In genomic region chr17:30824356-30825145, GRCh38 we compare ENCODE assay signal across 8 cellular contexts. TPM values are rescaled to one million over a fixed set of nuclear protein-coding genes. Genes with fewer than 3 reads are reported as not detected.
DNase-seq lines count a peak whose midpoint lies in the region; ATAC-seq and TF ChIP-seq lines count a peak whose summit lies in the region.

TSS of gene CRLF3 (minus strand) at chr17:30824692. CDS start at chr17:30824651, 41 bp downstream.

- H3K9me3 ChIP-seq in adipocyte (ENCODE audit: control insufficient read depth, low read length) (no peaks in the 10 kb centered on the region), heart left ventricle (no peaks in the 10 kb centered on the region)

- H3K4me3 ChIP-seq in GM12875 (ENCODE audit: low read depth, low read length) (peak within 1 kb of the TSS; percentile 72), adipocyte (ENCODE audit: low read length) (peak within 1 kb of the TSS; percentile 95), heart left ventricle (peak within 1 kb of the TSS; percentile 68 to 99 (median 93))

- DNase-seq in NCI-H1436 (lab: John Stamatoyannopoulos, UW) = peak; percentile 93
- DNase-seq in T follicular helper cell (ENCODE audit: low read depth) = peak; percentile 85
- peak; percentile 95 for DNase-seq in adipocyte (ENCODE audit: low read depth)
- DNase-seq in heart left ventricle = peak; percentile 90 to 95 (median 92)
- DNase-seq in posterior cingulate gyrus = peak; percentile 78 to 99 (median 88)
- DNase-seq in type B pancreatic cell (ENCODE audit: extremely low spot score, unreplicated experiment) = peak; percentile 94

- H3K36me3 ChIP-seq in adipocyte (ENCODE audit: control insufficient read depth, insufficient read depth, low read length, severe bottlenecking) (no peaks in the 10 kb centered on the region), heart left ventricle (no peaks in the 10 kb centered on the region)

- ATAC-seq in HG02798 (IDR thresholded peaks at IDR 0.05; ENCODE audit: poor library complexity, unreplicated experiment) = peak; percentile 92
- peak; percentile 91 to 99 (median 98) for ATAC-seq in heart left ventricle

- peak; percentile 73 for TF ChIP-seq CTCF in GM12875 (IDR thresholded peaks at IDR 0.05; ENCODE audit: borderline replicate concordance, insufficient read depth, low read depth, low read length)
- TF ChIP-seq CTCF in heart left ventricle (IDR thresholded peaks at IDR 0.05) = peak; percentile 32 to 90 (median 68)
- peak; percentile 71 for TF ChIP-seq CTCF in type B pancreatic cell (conservative IDR thresholded peaks at IDR 0.05)

- H3K27me3 ChIP-seq in adipocyte (replicated peaks; ENCODE audit: control insufficient read depth, insufficient read depth, low read length) = no peaks in the 10 kb centered on the region
- no peaks in the 10 kb centered on the region for H3K27me3 ChIP-seq in heart left ventricle

- H3K4me1 Mint-ChIP-seq in type B pancreatic cell (ENCODE audit: unreplicated experiment) = peaks cover 9% of the 10 kb centered on the region

- H3K9me3 Mint-ChIP-seq in type B pancreatic cell = no peaks in the 10 kb centered on the region

- no peaks in the 10 kb centered on the region for H3K36me3 Mint-ChIP-seq in type B pancreatic cell

- peak within 1 kb of the TSS in 11 of 12 donors; percentile 78 to 93 (median 85) for H3K27ac ChIP-seq in heart left ventricle

- H3K27me3 Mint-ChIP-seq in type B pancreatic cell = no peaks in the 10 kb centered on the region

- H3K4me1 ChIP-seq in adipocyte (ENCODE audit: control insufficient read depth, insufficient read depth, low read length) (peaks cover 16% of the 10 kb centered on the region), heart left ventricle (peaks cover 0 to 54% (median 19%) of the 10 kb centered on the region in 12 donors)

- peak in 1 of 2 donors; percentile 84 for TF ChIP-seq POLR2A in heart left ventricle (IDR thresholded peaks at IDR 0.05)

- H3K4me3 Mint-ChIP-seq in type B pancreatic cell = peak within 1 kb of the TSS; percentile 96

- H3K9ac ChIP-seq in adipocyte (ENCODE audit: low read length) = peak within 1 kb of the TSS; percentile 95

- peak within 1 kb of the TSS; percentile 74 for H3K27ac Mint-ChIP-seq in type B pancreatic cell

- WGBS in heart left ventricle, 4 donors = 3 to 21% (median 5%) methylated on average over 25 to 75 of the region's 75 CpGs

- intact Hi-C loops in heart left ventricle (cut with DNase I) = loop anchor here in 1 of 10 donors (2.0 to 5.0 kb wide), 2 partner anchors 222 to 348 kb away; partner anchors contain the start of gene GOSR1
- intact Hi-C loops in posterior cingulate gyrus (cut with DNase I) = loop anchor here (5.0 to 10.0 kb wide), 2 partner anchors 350 to 447 kb away; partner anchors contain the start of genes CPD and GOSR1

RNA-seq across cellular contexts. Expression of gene CRLF3, which starts in this region (rescaled TPM):
- total RNA-seq in heart left ventricle (10 to 100 TPM in 1 of 9 donors, 1 to 10 TPM in 8; 4.4 to 12.3 (median 5.5) TPM), type B pancreatic cell (ENCODE audit: low replicate concordance) (7.5 and 9.0 TPM in 2 replicates)
- polyA plus RNA-seq in heart left ventricle = 1 to 10 TPM; 3.0 to 4.4 TPM

Comparison
In these comparisons a context has a peak if more than half of its experiments do, and no peak if none do; other contexts are left out.
1. Peak in every context shown above with its lines: DNase-seq, ATAC-seq, H3K4me3 ChIP-seq and H3K27ac ChIP-seq.